ENCODE assay signal across 8 cellular contexts in genomic region chr19:45641274-45642105, GRCh38. TPM values are rescaled to one million over a fixed set of nuclear protein-coding genes. Genes with fewer than 3 reads are reported as not detected.
A peak's percentile ranks its signal among the peaks of the same experiment; 100 is the strongest.
DNase-seq lines count a peak whose midpoint lies in the region; ATAC-seq and TF ChIP-seq lines count a peak whose summit lies in the region.

No MANE protein-coding gene starts in this region.

- H3K36me3 Mint-ChIP-seq in CD4-positive, alpha-beta T cell (ENCODE audit: low read depth) = peaks cover 6% of the 10 kb centered on the region
- H3K36me3 Mint-ChIP-seq in activated T-helper 1 cell treated with anti-CD3 and anti-CD28 coated beads, Interleukin-12 subunit alpha, Interleukin-12 subunit beta, Interleukin-2, Interleukin-4 antibody, amounts not matched to agents 30 ng/mL and 10 ng/mL and 1 ng/mL, durations not matched to agents 14 hours and 24 hours and 36 hours (ENCODE audit: low read depth) = peaks cover 15% of the 10 kb centered on the region

- H3K36me3 ChIP-seq in HUES48 (ENCODE audit: control insufficient read depth, insufficient read depth, low read length) (no peaks in the 10 kb centered on the region), Panc1 (ENCODE audit: control insufficient read depth, insufficient read depth, low read length) (no peaks in the 10 kb centered on the region), neuron (ENCODE audit: insufficient read depth, low read length) (no peaks in the 10 kb centered on the region), tibial artery (no peaks in the 10 kb centered on the region)

- ATAC-seq in CD4-positive, alpha-beta T cell (ENCODE audit: poor library complexity) = no peak
- ATAC-seq in GM19452 (IDR thresholded peaks at IDR 0.05; ENCODE audit: unreplicated experiment) (peak; percentile 44), Panc1 (peak; percentile 59)

- H3K27ac ChIP-seq in CD4-positive, alpha-beta T cell (ENCODE audit: low read depth, low read length) = peak overlapping the region; percentile 92
- H3K27ac ChIP-seq in HUES48 (ENCODE audit: low read depth, low read length) = peak overlapping the region; percentile 56
- peak overlapping the region; percentile 77 for H3K27ac ChIP-seq in Panc1 (ENCODE audit: low read length)
- peak overlapping the region; percentile 60 to 74 for H3K27ac ChIP-seq in tibial artery

- H3K27ac Mint-ChIP-seq in CD4-positive, alpha-beta T cell = peak overlapping the region; percentile 72
- H3K27ac Mint-ChIP-seq in activated T-helper 1 cell treated with anti-CD3 and anti-CD28 coated beads, Interleukin-12 subunit alpha, Interleukin-12 subunit beta, Interleukin-2, Interleukin-4 antibody, amounts not matched to agents 30 ng/mL and 10 ng/mL and 1 ng/mL, durations not matched to agents 14 hours and 24 hours and 36 hours = peak overlapping the region; percentile 98

- peak in 9 of 10 experiments; percentile 11 to 52 (median 39) for DNase-seq in CD4-positive, alpha-beta T cell
- peak; percentile 91 for DNase-seq in Panc1 (ENCODE audit: low read depth, low spot score)
- DNase-seq in activated T-helper 1 cell treated with anti-CD3 and anti-CD28 coated beads, Interleukin-12 subunit alpha, Interleukin-12 subunit beta, Interleukin-2, Interleukin-4 antibody, amounts not matched to agents 30 ng/mL and 10 ng/mL and 1 ng/mL, durations not matched to agents 14 hours and 24 hours and 36 hours (ENCODE audit: low spot score) = peak; percentile 66
- DNase-seq in fibroblast of villous mesenchyme (ENCODE audit: low read depth) = peak; percentile 63
- DNase-seq in tibial artery = peak; percentile 69 to 87

- peak overlapping the region; percentile 50 for H2AFZ ChIP-seq in neuron (ENCODE audit: low read depth, low read length)

- no peaks in the 10 kb centered on the region for H3K9me3 ChIP-seq in CD4-positive, alpha-beta T cell (ENCODE audit: control insufficient read depth, low read length)
- H3K9me3 ChIP-seq in HUES48 (ENCODE audit: control insufficient read depth, insufficient read depth, low read length) = no peaks in the 10 kb centered on the region
- no peaks in the 10 kb centered on the region for H3K9me3 ChIP-seq in Panc1 (ENCODE audit: control insufficient read depth, insufficient read depth, low read depth, low read length)
- no peaks in the 10 kb centered on the region for H3K9me3 ChIP-seq in neuron (ENCODE audit: low read length)
- H3K9me3 ChIP-seq in tibial artery = no peaks in the 10 kb centered on the region

- H3K27me3 ChIP-seq in CD4-positive, alpha-beta T cell (ENCODE audit: control insufficient read depth, insufficient read depth, low read length) = no peaks in the 10 kb centered on the region
- H3K27me3 ChIP-seq in HUES48 (ENCODE audit: control insufficient read depth, insufficient read depth, low read length) (no peaks in the 10 kb centered on the region), Panc1 (ENCODE audit: control insufficient read depth, insufficient read depth, low read length) (no peaks in the 10 kb centered on the region), neuron (ENCODE audit: insufficient read depth, low read length) (peaks cover 9% of the 10 kb centered on the region), tibial artery (peaks cover 0 to 31% of the 10 kb centered on the region in 2 donors)

- H3K4me3 ChIP-seq in HUES48 (ENCODE audit: low read depth, low read length) = peak overlapping the region; percentile 51
- peak overlapping the region; percentile 52 to 69 for H3K4me3 ChIP-seq in Panc1 (ENCODE audit: low read depth in 2 of 2, low read length in 2 of 2)
- peak overlapping the region; percentile 44 for H3K4me3 ChIP-seq in fibroblast of villous mesenchyme (ENCODE audit: low read depth, low read length)
- H3K4me3 ChIP-seq in neuron (ENCODE audit: low read length) = peak overlapping the region; percentile 47
- peak overlapping the region; percentile 36 to 47 for H3K4me3 ChIP-seq in tibial artery

- CTCF ChIA-PET in CD4-positive, alpha-beta T cell (lab: Charles Lee) = interaction anchor here (0.6 to 3.9 kb wide), 29 partner anchors 9 to 237 kb away, joined by 3 to 35 read pairs (median 5); partner anchors contain the start of genes FOSB, GIPR, OPA3 and QPCTL
- CTCF ChIA-PET in Panc1 (lab: Charles Lee) = interaction anchor here (0.8 to 1.9 kb wide), 11 partner anchors 25 to 163 kb away, joined by 3 to 8 read pairs (median 3); no protein-coding TSS in a partner anchor

- H3K4me1 Mint-ChIP-seq in CD4-positive, alpha-beta T cell (ENCODE audit: low read depth) = peaks cover 57% of the 10 kb centered on the region
- peaks cover 38% of the 10 kb centered on the region for H3K4me1 Mint-ChIP-seq in activated T-helper 1 cell treated with anti-CD3 and anti-CD28 coated beads, Interleukin-12 subunit alpha, Interleukin-12 subunit beta, Interleukin-2, Interleukin-4 antibody, amounts not matched to agents 30 ng/mL and 10 ng/mL and 1 ng/mL, durations not matched to agents 14 hours and 24 hours and 36 hours (ENCODE audit: low read depth)

- H3K9me3 Mint-ChIP-seq in CD4-positive, alpha-beta T cell = no peaks in the 10 kb centered on the region
- H3K9me3 Mint-ChIP-seq in activated T-helper 1 cell treated with anti-CD3 and anti-CD28 coated beads, Interleukin-12 subunit alpha, Interleukin-12 subunit beta, Interleukin-2, Interleukin-4 antibody, amounts not matched to agents 30 ng/mL and 10 ng/mL and 1 ng/mL, durations not matched to agents 14 hours and 24 hours and 36 hours = no peaks in the 10 kb centered on the region

- no peaks in the 10 kb centered on the region for H3K27me3 Mint-ChIP-seq in CD4-positive, alpha-beta T cell
- no peaks in the 10 kb centered on the region for H3K27me3 Mint-ChIP-seq in activated T-helper 1 cell treated with anti-CD3 and anti-CD28 coated beads, Interleukin-12 subunit alpha, Interleukin-12 subunit beta, Interleukin-2, Interleukin-4 antibody, amounts not matched to agents 30 ng/mL and 10 ng/mL and 1 ng/mL, durations not matched to agents 14 hours and 24 hours and 36 hours (ENCODE audit: insufficient read depth)

- POLR2A ChIA-PET in CD4-positive, alpha-beta T cell (lab: Charles Lee) = interaction anchor here (0.7 to 2.3 kb wide), 17 partner anchors 24 to 202 kb away, joined by 3 to 17 read pairs (median 4); partner anchors contain the start of genes FOSB, OPA3, PPM1N and QPCTL
- POLR2A ChIA-PET in Panc1 (lab: Charles Lee) = interaction anchor here (0.6 kb wide), 1 partner anchor 129 kb away, joined by 6 read pairs; no protein-coding TSS in a partner anchor

- peak overlapping the region; percentile 84 for H3K4me3 Mint-ChIP-seq in CD4-positive, alpha-beta T cell
- peak overlapping the region; percentile 87 for H3K4me3 Mint-ChIP-seq in activated T-helper 1 cell treated with anti-CD3 and anti-CD28 coated beads, Interleukin-12 subunit alpha, Interleukin-12 subunit beta, Interleukin-2, Interleukin-4 antibody, amounts not matched to agents 30 ng/mL and 10 ng/mL and 1 ng/mL, durations not matched to agents 14 hours and 24 hours and 36 hours

- H3K9ac ChIP-seq in HUES48 (ENCODE audit: low read depth, low read length) = no peak overlapping the region

- in situ Hi-C loops in Panc1 (cut with HindIII; ENCODE audit: low pct_unique_long_range_greater_than_20kb, low sequenced_read_pairs) = no loop called here

- no TSS peak for BruUV-seq in Panc1 (replicated peaks; lab: Mats Ljungman, UMichigan)

- intact Hi-C loops in CD4-positive, alpha-beta T cell (cut with DNase I, micrococcal nuclease) = loop anchor here (1.0 to 5.0 kb wide), 5 partner anchors 51 to 214 kb away; partner anchors contain the start of genes OPA3 (in 2 of the 2), QPCTL (in 1 of the 2), SNRPD2 (in 1 of the 2) and VASP (in 1 of the 2)
- intact Hi-C loops in Panc1 (cut with micrococcal nuclease; ENCODE audit: unreplicated experiment) = no loop called here
- intact Hi-C loops in activated T-helper 1 cell treated with anti-CD3 and anti-CD28 coated beads, Interleukin-12 subunit alpha, Interleukin-12 subunit beta, Interleukin-2, Interleukin-4 antibody, amounts not matched to agents 30 ng/mL and 10 ng/mL and 1 ng/mL, durations not matched to agents 14 hours and 24 hours and 36 hours (cut with micrococcal nuclease) = loop anchor here (1.0 to 2.0 kb wide), 6 partner anchors 9 to 549 kb away; partner anchors contain the start of genes BLOC1S3, ERCC1, SYMPK and TRAPPC6A
- intact Hi-C loops in tibial artery (cut with DNase I; ENCODE audit: low total_unique reads) = loop anchor here (2.0 kb wide), 2 partner anchors 35 to 119 kb away; no protein-coding TSS in a partner anchor

- TF ChIP-seq CTCF in CD4-positive, alpha-beta T cell (IDR thresholded peaks at IDR 0.05) = no peak
- no peak for TF ChIP-seq CTCF in Panc1 (IDR thresholded peaks at IDR 0.05)
- TF ChIP-seq CTCF in fibroblast of villous mesenchyme (IDR thresholded peaks at IDR 0.05; ENCODE audit: insufficient read depth, low read depth, low read length) = no peak
- TF ChIP-seq CTCF in tibial artery (IDR thresholded peaks at IDR 0.05) = no peak

- H3K4me1 ChIP-seq in HUES48 (ENCODE audit: control insufficient read depth, insufficient read depth, low read length) (peaks cover 18% of the 10 kb centered on the region), Panc1 (ENCODE audit: control insufficient read depth, insufficient read depth, low read length) (peaks cover 14% of the 10 kb centered on the region; the same call in 1 of the 2 replicates), neuron (ENCODE audit: insufficient read depth, low read length) (peaks cover 25% of the 10 kb centered on the region), tibial artery (peaks cover 0 to 65% (median 41%) of the 10 kb centered on the region in 4 donors)

RNA-seq across cellular contexts. Expression of gene EML2, which starts 2.3 kb away (rescaled TPM):
- 10 to 100 TPM; 29.2 to 30.4 TPM for total RNA-seq in CD4-positive, alpha-beta T cell
- total RNA-seq in Panc1 (2021; ENCODE audit: unreplicated experiment) (32.7 TPM), fibroblast of villous mesenchyme (17.7 and 31.5 TPM in 2 replicates)
- polyA plus RNA-seq in Panc1 (2012; ENCODE audit: insufficient read length) = 30.7 TPM
- total RNA-seq in activated T-helper 1 cell treated with anti-CD3 and anti-CD28 coated beads, Interleukin-12 subunit alpha, Interleukin-12 subunit beta, Interleukin-2, Interleukin-4 antibody, amounts not matched to agents 30 ng/mL and 10 ng/mL and 1 ng/mL, durations not matched to agents 14 hours and 24 hours and 36 hours = 148 and 152 TPM in 2 replicates

RNA-seq across cellular contexts. Expression of gene GIPR, which starts 26.5 kb away (rescaled TPM):
- total RNA-seq in CD4-positive, alpha-beta T cell = 1 to 10 TPM; 2.4 to 3.0 TPM
- total RNA-seq in Panc1 (2021; ENCODE audit: unreplicated experiment) (2.0 TPM), fibroblast of villous mesenchyme (0.32 TPM in 1 of 2 replicates, not detected in the other)
- 1.9 TPM for polyA plus RNA-seq in Panc1 (2012; ENCODE audit: insufficient read length)
- 4.3 and 6.1 TPM in 2 replicates for total RNA-seq in activated T-helper 1 cell treated with anti-CD3 and anti-CD28 coated beads, Interleukin-12 subunit alpha, Interleukin-12 subunit beta, Interleukin-2, Interleukin-4 antibody, amounts not matched to agents 30 ng/mL and 10 ng/mL and 1 ng/mL, durations not matched to agents 14 hours and 24 hours and 36 hours

RNA-seq across cellular contexts. Expression of gene GPR4, which starts 39.5 kb away (rescaled TPM):
- total RNA-seq in CD4-positive, alpha-beta T cell = not detected
- total RNA-seq in Panc1 (2021; ENCODE audit: unreplicated experiment) = 0.23 TPM
- polyA plus RNA-seq in Panc1 (2012; ENCODE audit: insufficient read length) = not detected
- total RNA-seq in activated T-helper 1 cell treated with anti-CD3 and anti-CD28 coated beads, Interleukin-12 subunit alpha, Interleukin-12 subunit beta, Interleukin-2, Interleukin-4 antibody, amounts not matched to agents 30 ng/mL and 10 ng/mL and 1 ng/mL, durations not matched to agents 14 hours and 24 hours and 36 hours = not detected in 2 replicates
- not detected in 2 replicates for total RNA-seq in fibroblast of villous mesenchyme

RNA-seq across cellular contexts. Expression of gene SNRPD2, which starts 50.3 kb away (rescaled TPM):
- 100 to 1,000 TPM; 367 to 369 TPM for total RNA-seq in CD4-positive, alpha-beta T cell
- total RNA-seq in Panc1 (2021; ENCODE audit: unreplicated experiment) (496 TPM), fibroblast of villous mesenchyme (191 and 217 TPM in 2 replicates)
- polyA plus RNA-seq in Panc1 (2012; ENCODE audit: insufficient read length) = 674 TPM
- 757 and 760 TPM in 2 replicates for total RNA-seq in activated T-helper 1 cell treated with anti-CD3 and anti-CD28 coated beads, Interleukin-12 subunit alpha, Interleukin-12 subunit beta, Interleukin-2, Interleukin-4 antibody, amounts not matched to agents 30 ng/mL and 10 ng/mL and 1 ng/mL, durations not matched to agents 14 hours and 24 hours and 36 hours

RNA-seq across cellular contexts. Expression of gene QPCTL, which starts 51.0 kb away (rescaled TPM):
- total RNA-seq in CD4-positive, alpha-beta T cell = 1 to 10 TPM; 3.7 to 5.0 TPM
- total RNA-seq in Panc1 (2021; ENCODE audit: unreplicated experiment) (19.4 TPM), fibroblast of villous mesenchyme (28.0 and 29.8 TPM in 2 replicates)
- polyA plus RNA-seq in Panc1 (2012; ENCODE audit: insufficient read length) = 20.4 TPM
- total RNA-seq in activated T-helper 1 cell treated with anti-CD3 and anti-CD28 coated beads, Interleukin-12 subunit alpha, Interleukin-12 subunit beta, Interleukin-2, Interleukin-4 antibody, amounts not matched to agents 30 ng/mL and 10 ng/mL and 1 ng/mL, durations not matched to agents 14 hours and 24 hours and 36 hours = 13.7 and 18.0 TPM in 2 replicates

Comparison
In these comparisons a context has a peak if more than half of its experiments do, and no peak if none do; other contexts are left out.
1. DNase-seq: peak in every context shown above with its lines; median percentile 91 in Panc1; 78 in tibial artery; 66 in activated T-helper 1 cell treated with anti-CD3 and anti-CD28 coated beads, Interleukin-12 subunit alpha, Interleukin-12 subunit beta, Interleukin-2, Interleukin-4 antibody, amounts not matched to agents 30 ng/mL and 10 ng/mL and 1 ng/mL, durations not matched to agents 14 hours and 24 hours and 36 hours; 63 in fibroblast of villous mesenchyme; 39 in CD4-positive, alpha-beta T cell.